19 cellular contexts compared by ENCODE assay signal in the genomic region with DNA sequence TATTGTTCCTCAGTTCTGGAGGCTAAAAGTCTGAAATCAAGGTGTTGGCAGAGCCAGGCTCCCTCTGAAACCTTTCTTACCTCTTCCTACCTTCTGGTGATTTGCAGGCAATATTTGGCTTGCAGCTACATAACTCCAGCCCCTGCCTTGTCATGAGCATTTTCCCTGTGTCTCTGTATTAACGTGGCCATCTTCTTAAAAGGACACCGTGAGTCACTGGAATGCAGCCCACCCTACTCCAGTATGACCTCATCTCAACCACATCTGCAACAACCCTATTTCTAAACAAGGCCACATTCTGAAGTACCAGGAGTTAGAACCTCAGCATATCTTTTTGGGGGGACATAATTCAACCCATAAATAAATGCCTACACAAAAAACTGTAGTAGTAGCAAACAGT. TPM values are rescaled to one million over a fixed set of nuclear protein-coding genes. Genes with fewer than 3 reads are reported as not detected.
DNase-seq lines count a peak whose midpoint lies in the region.
"Had no signal": no experiment of that assay in that cellular context is flagged by ENCODE, and none has a peak within 500 bp of the region (broad histone marks: within the 10 kb centered on the region; RNA-seq: fewer than 3 reads in every experiment).

No MANE protein-coding gene starts in this region.

- H3F3A ChIP-seq in GM23248 (ENCODE audit: insufficient read depth): peaks cover 7% of the 10 kb centered on the region; the same call in 1 of the 2 replicates

- H2AFZ ChIP-seq in GM23248: no peak overlapping the region; the same call in 1 of the 2 replicates

- H3K36me3 ChIP-seq in GM23248 (ENCODE audit: low read depth) (no peaks in the 10 kb centered on the region), adipocyte (ENCODE audit: control insufficient read depth, insufficient read depth, low read length, severe bottlenecking) (no peaks in the 10 kb centered on the region)
- H3K36me3 ChIP-seq: colonic mucosa, gastrocnemius medialis, left ventricle myocardium inferior, pancreas, stomach had no signal

- peak; percentile 58 for DNase-seq in GM23248
- peak; percentile 3 for DNase-seq in adipocyte (ENCODE audit: low read depth)
- DNase-seq in glomerular visceral epithelial cell (ENCODE audit: extremely low spot score): peak; percentile 20
- DNase-seq in NCI-H2171 treated with DMSO at 0.1 percent for 48 hours (lab: John Stamatoyannopoulos, UW): no peak
- no peak for DNase-seq in SKM-1 (lab: John Stamatoyannopoulos, UW; ENCODE audit: unreplicated experiment)
- DNase-seq in cerebellum (ENCODE audit: low spot score): no peak
- no peak for DNase-seq in GM19238 (ENCODE audit: insufficient read length, low spot score)
- DNase-seq: activated CD4-positive, alpha-beta T cell treated with anti-CD3 and anti-CD28 coated beads, Interleukin-2, amount 10 ng/mL, durations not matched to agents 7 days and 5 days; activated gamma-delta T cell treated with Interleukin-2 at 50 U/mL for 16 hours; anterior cingulate cortex; colonic mucosa; gastrocnemius medialis; left ventricle myocardium inferior; MV-4-11; NCI-H2029; NCI-H446 treated with DMSO at 0.1 percent for 48 hours; pancreas; stomach had no signal

- no peaks in the 10 kb centered on the region for H4K20me1 ChIP-seq in GM23248 (ENCODE audit: insufficient read depth)

- peak overlapping the region; percentile 28 for H3K4me2 ChIP-seq in GM23248 (ENCODE audit: unreplicated experiment)
- H3K4me2 ChIP-seq: BLaER1 treated with 17β-estradiol and CSF1 and Interleukin-3, amounts not matched to agents 10 nM and 100 nM had no signal

- H3K4me3 ChIP-seq in GM23248 (no peak overlapping the region), adipocyte (ENCODE audit: low read length) (no peak overlapping the region)
- H3K4me3 ChIP-seq: BLaER1 treated with 17β-estradiol and CSF1 and Interleukin-3, amounts not matched to agents 10 nM and 100 nM; colonic mucosa; gastrocnemius medialis; left ventricle myocardium inferior; pancreas; stomach had no signal

- H3K9me3 ChIP-seq in GM23248 (ENCODE audit: low read depth) (no peaks in the 10 kb centered on the region), adipocyte (ENCODE audit: control insufficient read depth, low read length) (no peaks in the 10 kb centered on the region)
- H3K9me3 ChIP-seq: colonic mucosa, gastrocnemius medialis, left ventricle myocardium inferior, pancreas had no signal

- no peaks in the 10 kb centered on the region for H3K79me2 ChIP-seq in GM23248 (ENCODE audit: insufficient read depth)

- peaks cover 15% of the 10 kb centered on the region for H3K4me1 ChIP-seq in GM23248 (ENCODE audit: insufficient read depth)
- no peaks in the 10 kb centered on the region for H3K4me1 ChIP-seq in adipocyte (ENCODE audit: control insufficient read depth, insufficient read depth, low read length)
- H3K4me1 ChIP-seq: BLaER1 treated with 17β-estradiol and CSF1 and Interleukin-3, amounts not matched to agents 10 nM and 100 nM; colonic mucosa; gastrocnemius medialis; left ventricle myocardium inferior; pancreas; stomach had no signal

- H3K27ac ChIP-seq in GM23248: peak overlapping the region; percentile 40; the same call in 1 of the 2 replicates
- H3K27ac ChIP-seq: BLaER1 treated with 17β-estradiol and CSF1 and Interleukin-3, amounts not matched to agents 10 nM and 100 nM; colonic mucosa; gastrocnemius medialis; left ventricle myocardium inferior; pancreas; stomach had no signal

- H3K9ac ChIP-seq in GM23248 (no peak overlapping the region), adipocyte (ENCODE audit: low read length) (no peak overlapping the region)
- H3K9ac ChIP-seq: BLaER1 treated with 17β-estradiol and CSF1 and Interleukin-3, amounts not matched to agents 10 nM and 100 nM had no signal

- no peaks in the 10 kb centered on the region for H3K27me3 ChIP-seq in GM23248 (replicated peaks; ENCODE audit: insufficient read depth)
- no peaks in the 10 kb centered on the region for H3K27me3 ChIP-seq in adipocyte (replicated peaks; ENCODE audit: control insufficient read depth, insufficient read depth, low read length)
- H3K27me3 ChIP-seq: colonic mucosa, gastrocnemius medialis, stomach had no signal

- no peaks in the 10 kb centered on the region for H3K9me2 ChIP-seq in GM23248 (ENCODE audit: insufficient read depth)

- WGBS in GM23248 (ENCODE audit: low coverage in 1 of 2, low lambda C conversion rate in 2 of 2, missing lambda C conversion rate in 2 of 2), 2 experiments: 0 to 10% methylated on average over 2 of the region's 2 CpGs

- in situ Hi-C loops in GM23248 (cut with MboI): no loop called here

RNA-seq across cellular contexts. Expression of gene FANCB, which starts 40.7 kb away (rescaled TPM):
- total RNA-seq in GM23248 (2014; rRNA removed; shearing (Covaris generic)): 6.4 and 9.7 TPM in 2 replicates
- polyA plus RNA-seq in GM23248 (2016; fragmentation: Nextera tagmentation; extraction: Ambion mirVana): 4.2 and 4.8 TPM in 2 replicates
- total RNA-seq in cerebellum: 14.2 TPM

RNA-seq across cellular contexts. Expression of gene MOSPD2, which starts 41.1 kb away (rescaled TPM):
- 28.5 and 29.7 TPM in 2 replicates for total RNA-seq in GM23248 (2014; rRNA removed; shearing (Covaris generic))
- polyA plus RNA-seq in GM23248 (2016; fragmentation: Nextera tagmentation; extraction: Ambion mirVana): 27.9 and 31.0 TPM in 2 replicates
- total RNA-seq in cerebellum: 25.0 TPM

Comparison
In these comparisons a context has a peak if more than half of its experiments do, and no peak if none do; other contexts are left out.
1. DNase-seq: peak in GM23248 (single experiment), adipocyte (single experiment) and glomerular visceral epithelial cell (single experiment); none in NCI-H2171 treated with DMSO at 0.1 percent for 48 hours (single experiment), SKM-1 (single experiment), cerebellum (single experiment) and GM19238 (single experiment).